ENCODE assay signal across 14 cellular contexts in the genomic region with DNA sequence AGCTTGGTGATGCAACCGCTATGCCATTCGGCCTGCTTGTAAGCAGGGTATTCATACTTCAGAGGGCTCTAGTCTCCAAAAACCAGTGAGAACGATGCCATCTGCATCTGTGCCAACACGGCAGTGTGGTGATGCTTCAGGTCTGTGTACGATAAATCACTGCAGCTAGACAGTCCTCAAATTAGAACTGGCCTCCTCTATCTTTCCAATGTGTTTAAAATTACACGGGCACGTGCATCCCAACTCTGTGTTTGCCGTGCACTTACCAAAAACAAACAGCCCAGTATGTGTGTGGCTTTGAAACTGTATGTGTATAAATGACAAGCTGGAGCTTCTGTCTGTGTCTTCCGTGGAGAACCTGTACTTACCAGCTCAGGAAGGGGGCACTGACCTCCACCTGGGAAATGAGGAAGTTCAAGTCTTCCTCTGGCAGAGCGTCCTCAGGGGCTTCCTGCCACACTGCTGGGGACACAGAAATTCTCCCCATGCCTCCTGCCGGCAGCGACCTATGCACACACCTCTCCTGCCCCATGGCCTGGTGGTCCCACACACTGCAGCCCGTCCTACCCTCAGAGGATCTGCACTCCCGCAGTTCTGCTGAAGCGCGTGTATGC. TPM values are rescaled to one million over a fixed set of nuclear protein-coding genes. Genes with fewer than 3 reads are reported as not detected.
A peak's percentile ranks its signal among the peaks of the same experiment; 100 is the strongest.
DNase-seq lines count a peak whose midpoint lies in the region; ATAC-seq and TF ChIP-seq lines count a peak whose summit lies in the region.
"Had no signal": no experiment of that assay in that cellular context is flagged by ENCODE, and none has a peak within 500 bp of the region (broad histone marks: within the 10 kb centered on the region; RNA-seq: fewer than 3 reads in every experiment).

No MANE protein-coding gene starts in this region.

- no peak for TF ChIP-seq CTCF in coronary artery (IDR thresholded peaks at IDR 0.05)

- H3K27ac Mint-ChIP-seq in activated CD4-positive, alpha-beta T cell treated with anti-CD3 and anti-CD28 coated beads, Interleukin-2, amount 10 ng/mL, durations not matched to agents 7 days and 5 days = peak overlapping the region; percentile 63
- H3K27ac Mint-ChIP-seq in stimulated activated naive B cell treated with anti-CD40 and anti-IgM and Interleukin-4, amounts not matched to agents 10 μg/mL and 1 μg/mL and 100 μg/mL, for 72 hours = peak overlapping the region; percentile 53

- no peak for DNase-seq in activated CD4-positive, alpha-beta T cell treated with anti-CD3 and anti-CD28 coated beads, Interleukin-2, amount 10 ng/mL, durations not matched to agents 7 days and 5 days
- no peak for DNase-seq in activated CD4-positive, alpha-beta T cell treated with anti-CD3 and anti-CD28 coated beads, Interleukin-2, amount 50 U/mL, for 4 hours
- DNase-seq in MV-4-11 (lab: John Stamatoyannopoulos, UW) (peak; percentile 2), coronary artery (ENCODE audit: low spot score) (peak; percentile 31), ACHN (no peak), SIG-M5 treated with dmso at 0.1 percent for 504 hours (lab: John Stamatoyannopoulos, UW; ENCODE audit: unreplicated experiment) (no peak), SK-N-DZ (ENCODE audit: low spot score) (no peak)
- DNase-seq in stimulated activated naive B cell treated with anti-CD40 and anti-IgM and Interleukin-4, amounts not matched to agents 10 μg/mL and 1 μg/mL and 100 μg/mL, for 72 hours = no peak
- DNase-seq: activated CD4-positive, alpha-beta T cell treated with anti-CD3 and anti-CD28 coated beads, Interleukin-2, amount 50 U/mL, for 1 hour; activated gamma-delta T cell; hypothalamus; RPMI8226; T-helper 2 cell had no signal

- H3K9me3 Mint-ChIP-seq in activated CD4-positive, alpha-beta T cell treated with anti-CD3 and anti-CD28 coated beads, Interleukin-2, amount 10 ng/mL, durations not matched to agents 7 days and 5 days = no peaks in the 10 kb centered on the region
- H3K9me3 Mint-ChIP-seq in stimulated activated naive B cell treated with anti-CD40 and anti-IgM and Interleukin-4, amounts not matched to agents 10 μg/mL and 1 μg/mL and 100 μg/mL, for 72 hours = no peaks in the 10 kb centered on the region

- no peak overlapping the region for H3K4me3 Mint-ChIP-seq in activated CD4-positive, alpha-beta T cell treated with anti-CD3 and anti-CD28 coated beads, Interleukin-2, amount 10 ng/mL, durations not matched to agents 7 days and 5 days
- H3K4me3 Mint-ChIP-seq in stimulated activated naive B cell treated with anti-CD40 and anti-IgM and Interleukin-4, amounts not matched to agents 10 μg/mL and 1 μg/mL and 100 μg/mL, for 72 hours = no peak overlapping the region

- POLR2A ChIA-PET in activated CD4-positive, alpha-beta T cell treated with anti-CD3 and anti-CD28 coated beads, Interleukin-2, amount 10 ng/mL, durations not matched to agents 7 days and 5 days (lab: Charles Lee) = no interaction called here

- in situ Hi-C loops in ACHN (cut with HindIII; ENCODE audit: low pct_ligation_motif_present, low pct_unique_long_range_greater_than_20kb, low sequenced_read_pairs) = no loop called here

- peak in 1 of 2 donors; percentile 41 for ATAC-seq in stimulated activated naive B cell treated with anti-CD40 and anti-IgM and Interleukin-4, amounts not matched to agents 10 μg/mL and 1 μg/mL and 100 μg/mL, for 72 hours (replicated peaks)

- no peaks in the 10 kb centered on the region for H3K27me3 Mint-ChIP-seq in activated CD4-positive, alpha-beta T cell treated with anti-CD3 and anti-CD28 coated beads, Interleukin-2, amount 10 ng/mL, durations not matched to agents 7 days and 5 days
- H3K27me3 Mint-ChIP-seq in stimulated activated naive B cell treated with anti-CD40 and anti-IgM and Interleukin-4, amounts not matched to agents 10 μg/mL and 1 μg/mL and 100 μg/mL, for 72 hours = no peaks in the 10 kb centered on the region

- peaks cover 43% of the 10 kb centered on the region for H3K36me3 Mint-ChIP-seq in activated CD4-positive, alpha-beta T cell treated with anti-CD3 and anti-CD28 coated beads, Interleukin-2, amount 10 ng/mL, durations not matched to agents 7 days and 5 days (ENCODE audit: low read depth)
- peaks cover 48 to 62% of the 10 kb centered on the region in 2 donors for H3K36me3 Mint-ChIP-seq in stimulated activated naive B cell treated with anti-CD40 and anti-IgM and Interleukin-4, amounts not matched to agents 10 μg/mL and 1 μg/mL and 100 μg/mL, for 72 hours

- H3K4me1 Mint-ChIP-seq in activated CD4-positive, alpha-beta T cell treated with anti-CD3 and anti-CD28 coated beads, Interleukin-2, amount 10 ng/mL, durations not matched to agents 7 days and 5 days = peaks cover 12% of the 10 kb centered on the region
- peaks cover 10 to 13% of the 10 kb centered on the region in 2 donors for H3K4me1 Mint-ChIP-seq in stimulated activated naive B cell treated with anti-CD40 and anti-IgM and Interleukin-4, amounts not matched to agents 10 μg/mL and 1 μg/mL and 100 μg/mL, for 72 hours

- H3K4me3 ChIP-seq in coronary artery = no peak overlapping the region
- H3K4me3 ChIP-seq: lung had no signal

- CTCF ChIA-PET in activated CD4-positive, alpha-beta T cell treated with anti-CD3 and anti-CD28 coated beads, Interleukin-2, amount 10 ng/mL, durations not matched to agents 7 days and 5 days (lab: Charles Lee) = interaction anchor here (1.3 to 1.6 kb wide), 2 partner anchors 10 to 13 kb away, joined by 4 read pairs; no protein-coding TSS in a partner anchor

- H3K27ac ChIP-seq in coronary artery = no peak overlapping the region

RNA-seq across cellular contexts. Expression of a gene that starts 12.3 kb away (rescaled TPM):
- 10 to 100 TPM; 52.7 to 53.9 TPM for total RNA-seq in activated CD4-positive, alpha-beta T cell treated with anti-CD3 and anti-CD28 coated beads, Interleukin-2, amount 10 ng/mL, durations not matched to agents 7 days and 5 days
- 13.5 and 13.8 TPM in 2 replicates for polyA plus RNA-seq in SK-N-DZ (2014; cell fraction: cytosol; rRNA removed)
- polyA plus RNA-seq in SK-N-DZ (2014; cell fraction: nucleus; rRNA removed) = 18.9 and 27.4 TPM in 2 replicates

Comparison
In these comparisons a context has a peak if more than half of its experiments do, and no peak if none do; other contexts are left out.
1. DNase-seq: peak in MV-4-11 (single experiment) and coronary artery (single experiment); none in activated CD4-positive, alpha-beta T cell treated with anti-CD3 and anti-CD28 coated beads, Interleukin-2, amount 10 ng/mL, durations not matched to agents 7 days and 5 days (single experiment), activated CD4-positive, alpha-beta T cell treated with anti-CD3 and anti-CD28 coated beads, Interleukin-2, amount 50 U/mL, for 4 hours (0 of 2), stimulated activated naive B cell treated with anti-CD40 and anti-IgM and Interleukin-4, amounts not matched to agents 10 μg/mL and 1 μg/mL and 100 μg/mL, for 72 hours (single experiment), ACHN (single experiment), SIG-M5 treated with dmso at 0.1 percent for 504 hours (single experiment) and SK-N-DZ (single experiment).